In the genomic region with DNA sequence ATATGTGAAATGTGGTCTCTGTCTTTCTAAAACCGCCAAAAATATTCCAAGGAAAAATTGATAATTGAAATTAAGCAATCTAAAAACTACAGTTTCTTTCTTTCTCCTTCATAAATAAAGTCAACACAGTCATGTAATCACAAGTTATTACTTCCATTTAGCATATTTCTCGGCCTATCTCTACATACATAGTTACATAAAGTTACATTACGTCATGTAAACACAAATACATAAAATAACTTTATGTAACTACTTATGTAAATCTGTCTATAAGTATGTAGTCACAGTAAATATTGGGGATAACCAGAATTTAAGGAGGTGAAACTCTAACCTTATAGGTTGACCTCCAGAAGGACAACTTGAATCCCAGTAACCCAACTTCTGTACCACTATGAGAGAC, we compare ENCODE assay signal across 35 cellular contexts. TPM values are rescaled to one million over a fixed set of nuclear protein-coding genes. Genes with fewer than 3 reads are reported as not detected.
"Had no signal": no experiment of that assay in that cellular context is flagged by ENCODE, and none has a peak within 500 bp of the region (broad histone marks: within the 10 kb centered on the region; RNA-seq: fewer than 3 reads in every experiment).

No MANE protein-coding gene starts in this region.

- H3K36me3 ChIP-seq: adrenal gland, ascending aorta, brain microvascular endothelial cell, breast epithelium, cardiac muscle cell had no signal

- H3K27ac ChIP-seq: adrenal gland, ascending aorta, body of pancreas, brain microvascular endothelial cell, breast epithelium, cardiac muscle cell had no signal

- FAIRE-seq: astrocyte, bronchial epithelial cell had no signal

- H3K4me3 ChIP-seq: adrenal gland, ascending aorta, body of pancreas, breast epithelium, cardiac muscle cell had no signal

- H3K9me3 ChIP-seq: adrenal gland, ascending aorta, body of pancreas, breast epithelium had no signal

- DNase-seq: activated effector memory CD4-positive, alpha-beta T cell treated with anti-CD3 and anti-CD28 coated beads, Interleukin-2, amount 50 U/mL, for 16 hours; activated effector memory CD4-positive, alpha-beta T cell treated with Interleukin-2 at 50 U/mL for 16 hours; activated gamma-delta T cell; activated gamma-delta T cell treated with Interleukin-2 at 50 U/mL for 16 hours; activated naive CD4-positive, alpha-beta T cell; activated naive CD4-positive, alpha-beta T cell treated with anti-CD3 and anti-CD28 coated beads for 36 hours; activated naive CD4-positive, alpha-beta T cell treated with anti-CD3 and anti-CD28 coated beads, Interleukin-2, amount 10 ng/mL, durations not matched to agents 7 days and 5 days; activated naive CD4-positive, alpha-beta T cell treated with anti-CD3 and anti-CD28 coated beads, Interleukin-2, amount 50 U/mL, for 16 hours; activated naive CD4-positive, alpha-beta T cell treated with Interleukin-2 at 50 U/mL for 16 hours; activated naive CD8-positive, alpha-beta T cell treated with anti-CD3 and anti-CD28 coated beads for 36 hours; activated naive CD8-positive, alpha-beta T cell treated with anti-CD3 and anti-CD28 coated beads, Interleukin-2, amount 10 ng/mL, durations not matched to agents 7 days and 5 days; activated naive CD8-positive, alpha-beta T cell treated with anti-CD3 and anti-CD28 coated beads, Interleukin-2, amount 50 U/mL, for 24 hours; activated T-cell treated with anti-CD3 and anti-CD28 coated beads, Interleukin-2, amount 50 U/mL, for 24 hours; activated T-cell treated with anti-CD3 and anti-CD28 coated beads, Interleukin-2, amount 50 U/mL, for 4 hours; activated T-cell treated with anti-CD3 and anti-CD28 coated beads, Interleukin-2, amount 50 U/mL, for 48 hours; activated T-cell treated with anti-CD3 and anti-CD28 coated beads, Interleukin-2, amount 50 U/mL, for 72 hours; adrenal gland; amniotic stem cell; amygdala; anterior cingulate cortex; aorta; body of pancreas; brain microvascular endothelial cell; caudate nucleus; central memory CD4-positive, alpha-beta T cell; cerebellar nuclear complex had no signal

- ATAC-seq: activated naive CD4-positive, alpha-beta T cell treated with anti-CD3 and anti-CD28 coated beads, Interleukin-2, amount 50 U/mL, for 72 hours; activated naive CD8-positive, alpha-beta T cell treated with anti-CD3 and anti-CD28 coated beads, Interleukin-2, amount 50 U/mL, for 24 hours; activated T-cell treated with anti-CD3 and anti-CD28 coated beads, Interleukin-2, amount 50 U/mL, for 4 hours; activated T-cell treated with anti-CD3 and anti-CD28 coated beads, Interleukin-2, amount 50 U/mL, for 72 hours; activated T-helper 17 cell treated with anti-CD3 and anti-CD28 coated beads, Interleukin-2, amount 50 U/mL, for 72 hours; body of pancreas had no signal

- H3K4me1 ChIP-seq: adrenal gland, ascending aorta, body of pancreas, breast epithelium had no signal

- H3K27me3 ChIP-seq: adrenal gland, ascending aorta, body of pancreas, brain microvascular endothelial cell, breast epithelium, cardiac muscle cell had no signal

RNA-seq across cellular contexts. Expression of a gene that starts 48.5 kb away (rescaled TPM):
- total RNA-seq: activated naive CD4-positive, alpha-beta T cell treated with anti-CD3 and anti-CD28 coated beads for 36 hours; activated naive CD4-positive, alpha-beta T cell treated with anti-CD3 and anti-CD28 coated beads, Interleukin-2, amount 50 U/mL, for 72 hours; activated naive CD8-positive, alpha-beta T cell treated with anti-CD3 and anti-CD28 coated beads for 36 hours; activated T-cell treated with anti-CD3 and anti-CD28 coated beads, Interleukin-2, amount 50 U/mL, for 72 hours; activated T-helper 1 cell treated with anti-CD3 and anti-CD28 coated beads, Interleukin-12 subunit alpha, Interleukin-12 subunit beta, Interleukin-2, Interleukin-4 antibody, amounts not matched to agents 30 ng/mL and 10 ng/mL and 1 ng/mL, durations not matched to agents 14 hours and 24 hours and 36 hours; activated T-helper 17 cell treated with anti-CD3 and anti-CD28 coated beads, Interleukin-2, amount 50 U/mL, for 72 hours; activated T-helper 2 cell treated with anti-CD3 and anti-CD28 coated beads, Interferon-gamma antibody, Interleukin-2, Interleukin-4, amounts not matched to agents 10 μg/mL and 5 μg/mL and 100 μg/mL, durations not matched to agents 14 hours and 24 hours and 36 hours had no signal
